Comparison of ENCODE assay signal across 11 cellular contexts in the genomic region with DNA sequence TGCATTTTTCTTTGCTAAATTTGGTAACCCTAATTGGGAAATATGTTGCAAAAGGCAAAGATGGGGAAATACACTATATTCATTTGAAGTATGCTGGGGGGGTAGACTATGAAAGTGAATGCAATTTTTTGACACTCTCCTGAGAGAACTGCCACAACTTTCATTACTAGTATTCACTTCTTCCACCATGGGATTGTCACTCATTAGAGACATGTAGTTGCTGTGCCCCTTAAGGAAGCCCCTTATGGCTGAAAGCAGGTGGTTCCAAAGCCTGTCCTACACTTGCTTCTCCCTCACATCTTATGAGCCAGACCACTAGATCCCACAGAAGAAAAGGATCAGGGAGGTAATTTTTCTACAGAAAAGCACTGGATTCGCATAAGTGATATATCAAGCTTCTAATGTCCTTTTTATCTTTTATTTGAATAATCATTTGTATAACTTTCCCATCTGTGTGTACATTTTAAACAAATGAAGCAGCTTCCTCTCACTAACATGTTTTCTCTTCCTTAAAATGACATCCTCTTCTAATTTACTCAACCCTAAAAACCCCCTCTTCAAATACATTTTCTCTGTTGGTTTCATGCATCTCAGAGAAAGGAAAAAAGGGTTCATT.
DNase-seq lines count a peak whose midpoint lies in the region; ATAC-seq and TF ChIP-seq lines count a peak whose summit lies in the region.
"Had no signal": no experiment of that assay in that cellular context is flagged by ENCODE, and none has a peak within 500 bp of the region (broad histone marks: within the 10 kb centered on the region; RNA-seq: fewer than 3 reads in every experiment).

No MANE protein-coding gene starts in this region.

- TF ChIP-seq CTCF in HFFc6 (IDR thresholded peaks at IDR 0.05): no peak

- DNase-seq in NCI-H1092 treated with DMSO at 0.1 percent for 48 hours (lab: John Stamatoyannopoulos, UW) (peak; percentile 25), NCI-H1092 (lab: John Stamatoyannopoulos, UW) (no peak), NCI-H526 (lab: John Stamatoyannopoulos, UW) (peak; percentile 75 to 77), HFFc6 (no peak), islet precursor cell (no peak)
- DNase-seq in stimulated activated naive CD8-positive, alpha-beta T cell treated with anti-CD3 and anti-CD28 coated beads, Interleukin-15, Interleukin-2, amounts not matched to agents 100 U/mL and 50 U/mL, for 24 hours: no peak
- DNase-seq: activated naive CD4-positive, alpha-beta T cell treated with Interleukin-2 at 50 U/mL for 16 hours; stimulated activated CD4-positive, alpha-beta T cell treated with anti-CD3 and anti-CD28 coated beads, Interleukin-15, amount 100 ng/mL, for 24 hours had no signal

- peaks cover 13% of the 10 kb centered on the region for H3K27me3 Mint-ChIP-seq in HFFc6 (ENCODE audit: insufficient read depth)

- H3K4me3 Mint-ChIP-seq in HFFc6: no peak overlapping the region

- H3K4me1 Mint-ChIP-seq in HFFc6 (ENCODE audit: low read depth): peaks cover 19% of the 10 kb centered on the region

- no peaks in the 10 kb centered on the region for H3K9me3 Mint-ChIP-seq in HFFc6

- no peaks in the 10 kb centered on the region for H3K36me3 Mint-ChIP-seq in HFFc6 (ENCODE audit: low read depth)

- H3K27ac Mint-ChIP-seq in HFFc6: no peak overlapping the region

- ATAC-seq in HG02870 (IDR thresholded peaks at IDR 0.05; ENCODE audit: unreplicated experiment): peak; percentile 64
- ATAC-seq in stimulated activated naive CD8-positive, alpha-beta T cell treated with anti-CD3 and anti-CD28 coated beads, Interleukin-15, Interleukin-2, amounts not matched to agents 100 U/mL and 50 U/mL, for 24 hours: peak; percentile 48
- no peak for ATAC-seq in HG03196 (IDR thresholded peaks at IDR 0.05; ENCODE audit: unreplicated experiment)
- ATAC-seq: SK-N-SH treated with all-trans-retinoic acid at 6 μM for 48 hours had no signal

Comparison
In these comparisons a context has a peak if more than half of its experiments do, and no peak if none do; other contexts are left out.
1. DNase-seq: peak in NCI-H1092 treated with DMSO at 0.1 percent for 48 hours (single experiment) and NCI-H526 (2 of 2); none in NCI-H1092 (single experiment), stimulated activated naive CD8-positive, alpha-beta T cell treated with anti-CD3 and anti-CD28 coated beads, Interleukin-15, Interleukin-2, amounts not matched to agents 100 U/mL and 50 U/mL, for 24 hours (single experiment), HFFc6 (single experiment) and islet precursor cell (single experiment).